9 cellular contexts compared by ENCODE assay signal in the genomic region with DNA sequence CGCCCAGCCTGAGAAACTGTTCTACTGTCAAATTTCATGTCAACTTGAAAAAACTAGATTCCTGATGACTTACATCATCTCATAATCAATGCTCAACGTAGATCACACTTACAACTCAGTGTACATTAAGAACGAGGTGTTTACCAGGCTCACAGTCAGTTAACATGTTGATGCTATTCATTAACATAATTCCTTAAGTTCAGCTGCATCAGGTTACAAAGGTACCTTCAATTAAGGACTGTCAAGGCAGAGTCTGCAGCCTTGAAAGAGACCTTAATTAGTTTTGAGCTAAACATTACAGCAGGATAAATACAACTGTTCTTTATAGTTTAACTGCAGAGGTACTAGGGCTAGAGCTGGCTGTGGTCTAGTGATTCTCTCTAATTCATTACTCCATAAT. TPM values are rescaled to one million over a fixed set of nuclear protein-coding genes. Genes with fewer than 3 reads are reported as not detected.
DNase-seq lines count a peak whose midpoint lies in the region; ATAC-seq, FAIRE-seq and TF ChIP-seq lines count a peak whose summit lies in the region.
"Had no signal": no experiment of that assay in that cellular context is flagged by ENCODE, and none has a peak within 500 bp of the region (broad histone marks: within the 10 kb centered on the region; RNA-seq: fewer than 3 reads in every experiment).

No MANE protein-coding gene starts in this region.

- FAIRE-seq in A549 (lab: Jason Lieb, UNC), result no peak
- no peak for FAIRE-seq in GM12878 (lab: Jason Lieb, UNC)
- FAIRE-seq: islet of Langerhans had no signal

- POLR2A ChIA-PET in A549 (lab: Yijun Ruan, JAX), result interaction anchor here (4.2 kb wide), 1 partner anchor 79 kb away, joined by 34 read pairs; no protein-coding TSS in a partner anchor
- POLR2A ChIA-PET in GM12878 (lab: Charles Lee), result interaction anchor here (1.0 to 1.5 kb wide), 7 partner anchors 8 to 87 kb away, joined by 3 to 6 read pairs (median 4); no protein-coding TSS in a partner anchor

- no peaks in the 10 kb centered on the region; the same call in none of the 2 replicates for H4K20me1 ChIP-seq in GM12878 (ENCODE audit: control insufficient read depth, insufficient read depth)

- H3K4me1 ChIP-seq in A549, result peaks cover 26% of the 10 kb centered on the region
- H3K4me1 ChIP-seq in GM12878 (ENCODE audit: control insufficient read depth, insufficient read depth, low read length), result peaks cover 9% of the 10 kb centered on the region; the same call in 1 of the 2 replicates
- H3K4me1 ChIP-seq in mononuclear cell (ENCODE audit: insufficient read depth, low read length), result peaks cover 55% of the 10 kb centered on the region

- in situ Hi-C loops in GM12878 (cut with MboI) (no loop called here), GM13977 (cut with MboI; ENCODE audit: low pct_unique_long_range_greater_than_20kb, low sequenced_read_pairs, unreplicated experiment) (no loop called here)

- intact Hi-C loops in GM12878 (cut with micrococcal nuclease; ENCODE audit: unreplicated experiment), result loop anchor here (2.0 to 5.0 kb wide), 2 partner anchors 28 to 128 kb away; no protein-coding TSS in a partner anchor

- H3K36me3 ChIP-seq in GM12878 (ENCODE audit: control insufficient read depth in 2 of 2, insufficient read depth in 2 of 2, low read length in 1 of 2), result peaks cover 2 to 17% of the 10 kb centered on the region in 2 experiments; a peak in 2 of 4 replicates

- TF ChIP-seq EP300 in A549 (IDR thresholded peaks at IDR 0.05) (no peak), GM12878 (IDR thresholded peaks at IDR 0.05; ENCODE audit: borderline replicate concordance in 1 of 2, control insufficient read depth in 1 of 2, low read depth in 2 of 2, low read length in 2 of 2) (no peak)

- H3K27ac ChIP-seq in A549 (peak overlapping the region; percentile 47 to 97; a peak in 3 of 6 replicates), GM12878 (ENCODE audit: control insufficient read depth, insufficient read depth) (no peak overlapping the region; the same call in 1 of the 2 replicates)

- H3K4me2 ChIP-seq in A549 (peak overlapping the region; percentile 97), GM12878 (ENCODE audit: control insufficient read depth, insufficient read depth) (peak overlapping the region; percentile 56)

- H2AFZ ChIP-seq in GM12878 (ENCODE audit: control insufficient read depth, low read depth, low read length), result no peak overlapping the region

- H3K27me3 ChIP-seq in GM12878 (replicated peaks in 1 of 2; ENCODE audit: control insufficient read depth in 2 of 2, insufficient read depth in 2 of 2, low read length in 1 of 2) (no peaks in the 10 kb centered on the region), mononuclear cell (ENCODE audit: insufficient read depth, low read length) (no peaks in the 10 kb centered on the region)

- CTCF ChIA-PET in A549 (lab: Yijun Ruan, JAX) (interaction anchor here (0.8 to 1.4 kb wide), 4 partner anchors 18 to 135 kb away, joined by 3 to 4 read pairs (median 3); partner anchors contain the start of gene LRRC37A3), GM12878 (lab: Yijun Ruan, JAX) (interaction anchor here (0.8 to 1.7 kb wide), 4 partner anchors 13 to 116 kb away, joined by 3 to 5 read pairs (median 3); no protein-coding TSS in a partner anchor)

- H3K79me2 ChIP-seq in GM12878 (ENCODE audit: control insufficient read depth, insufficient read depth, low read length), result peaks cover 66% of the 10 kb centered on the region

- no peak for ATAC-seq in A549
- no peak for ATAC-seq in GM12878

- TF ChIP-seq CTCF in A549 (IDR thresholded peaks at IDR 0.05), result no peak
- TF ChIP-seq CTCF in HFF-Myc (IDR thresholded peaks at IDR 0.05; ENCODE audit: low read depth, low read length, missing control alignments), result no peak
- no peak for TF ChIP-seq CTCF in GM12878 (IDR thresholded peaks at IDR 0.05 in 2 of 3, conservative IDR thresholded peaks at IDR 0.05 in 1 of 3; ENCODE audit: control insufficient read depth in 2 of 3, extremely low read depth in 1 of 3, insufficient read depth in 1 of 3, low read depth in 3 of 3, low read length in 3 of 3)
- TF ChIP-seq CTCF in GM13977 (IDR thresholded peaks at IDR 0.05; ENCODE audit: extremely low read depth, insufficient read depth, missing control alignments), result no peak

- TF ChIP-seq POLR2A in A549 (IDR thresholded peaks at IDR 0.05; ENCODE audit: low read length) (no peak), GM12878 (IDR thresholded peaks at IDR 0.05; ENCODE audit: low read depth, low read length) (no peak)

- DNase-seq in A549 (ENCODE audit: low read depth in 1 of 2, low spot score in 1 of 2) (no peak), HFF-Myc (ENCODE audit: extremely low read depth, low read depth) (no peak), GM12878 (ENCODE audit: low read depth, low spot score) (no peak), CD1c-positive myeloid dendritic cell (ENCODE audit: extremely low spot score) (no peak), GM13977 (ENCODE audit: low spot score) (no peak), inferior parietal cortex (ENCODE audit: extremely low spot score) (no peak)
- DNase-seq in activated effector memory CD4-positive, alpha-beta T cell treated with Interleukin-2 at 50 U/mL for 16 hours, result no peak

- peak overlapping the region; percentile 82 for H3K4me3 ChIP-seq in A549
- peak overlapping the region; percentile 84 for H3K4me3 ChIP-seq in HFF-Myc (replicated peaks; ENCODE audit: low read depth, low read length)
- peak overlapping the region; percentile 98 for H3K4me3 ChIP-seq in GM12878
- peak overlapping the region; percentile 18 for H3K4me3 ChIP-seq in mononuclear cell (ENCODE audit: low read length)

- RAD21 ChIA-PET in GM12878 (lab: Charles Lee; ENCODE audit: unreplicated experiment), result interaction anchor here (0.6 to 4.5 kb wide), 13 partner anchors 11 to 91 kb away, joined by 3 to 25 read pairs (median 3); no protein-coding TSS in a partner anchor

- no TSS peak for BruUV-seq in GM12878 (replicated peaks; lab: Mats Ljungman, UMichigan)

- SMC1A ChIA-PET in GM12878 (lab: Charles Lee; ENCODE audit: uncharacterized antibody, unreplicated experiment), result interaction anchor here (0.6 to 12.0 kb wide), 11 partner anchors 10 to 143 kb away, joined by 3 to 103 read pairs (median 7); no protein-coding TSS in a partner anchor

- H3K9me3 ChIP-seq in A549 (no peaks in the 10 kb centered on the region), GM12878 (replicated peaks; ENCODE audit: control insufficient read depth, insufficient read depth, low read length) (no peaks in the 10 kb centered on the region), mononuclear cell (ENCODE audit: low read depth, low read length) (no peaks in the 10 kb centered on the region)

- H3K9ac ChIP-seq in GM12878 (ENCODE audit: control insufficient read depth, insufficient read depth, low read length), result peak overlapping the region; percentile 96

- TF ChIP-seq RAD21 in A549 (conservative IDR thresholded peaks at IDR 0.05 in 1 of 2, IDR thresholded peaks at IDR 0.05 in 1 of 2), result no peak
- no peak for TF ChIP-seq RAD21 in GM12878 (IDR thresholded peaks at IDR 0.05; ENCODE audit: insufficient read depth, low read depth, low read length)

- WGBS in A549 (ENCODE audit: missing lambda C conversion rate), result 29% methylated on average over 3 of the region's 3 CpGs
- WGBS in GM12878 (ENCODE audit: insufficient coverage, insufficient replicate concordance, low lambda C conversion rate, missing lambda C conversion rate), result 1% methylated on average over 3 of the region's 3 CpGs

TF ChIP-seq in A549, 52 proteins besides CTCF, POLR2A, EP300 and RAD21:
- no peak for TF ChIP-seq ZNF302 (CRISPR knock-in tag; IDR thresholded peaks at IDR 0.05)
- no peak for TF ChIP-seq BHLHE40 (IDR thresholded peaks at IDR 0.05; ENCODE audit: low read depth, low read length)
- no peak for TF ChIP-seq RNF2 (IDR thresholded peaks at IDR 0.05; ENCODE audit: borderline replicate concordance, low read depth)
- no peak for TF ChIP-seq PHF8 (IDR thresholded peaks at IDR 0.05; ENCODE audit: borderline replicate concordance, low read depth)
- TF ChIP-seq ZC3H11A (IDR thresholded peaks at IDR 0.05), result no peak

RNA-seq across cellular contexts. Expression of gene GNA13, which starts 1.9 kb away (rescaled TPM):
- polyA plus RNA-seq in A549 (2011; rRNA removed), result 79.7 and 95.8 TPM in 2 replicates
- polyA plus RNA-seq in A549 (2012; cell fraction: cytosol; rRNA removed), result 15.5 and 18.3 TPM in 2 replicates
- polyA plus RNA-seq in A549 (2012; cell fraction: nucleus; rRNA removed), result 7.2 and 10.1 TPM in 2 replicates
- polyA plus RNA-seq in A549 (2017; fragmentation: RNase III; extraction: RNeasy Plus Mini Kit Qiagen cat#74134 plus additional on column Dnase treatment), result 32.5 to 34.4 TPM (median 33.1 TPM) in 3 replicates
- polyA minus RNA-seq in A549 (2011; rRNA and poly(A)+ RNA removed), result 50.0 and 51.2 TPM in 2 replicates
- total RNA-seq in GM12878 (2013; cell fraction: nucleolus; rRNA removed), result 62.4 and 63.0 TPM in 2 replicates
- 39.3 and 45.2 TPM in 2 replicates for total RNA-seq in GM12878 (2014; rRNA removed)
- 49.2 and 49.6 TPM in 2 replicates for total RNA-seq in GM12878 (2014; rRNA removed; fragmentation: Illumina TruSeq; extraction: Trizol)
- total RNA-seq in GM12878 (2021), result 40.5 and 43.5 TPM in 2 replicates
- polyA plus RNA-seq in GM12878 (2011; ENCODE audit: low read depth), result 20.1 TPM
- polyA plus RNA-seq in GM12878 (2011; rRNA removed), result 59.7 and 85.8 TPM in 2 replicates
- 21.1 and 27.1 TPM in 2 replicates for polyA plus RNA-seq in GM12878 (2011; cell fraction: cytosol; rRNA removed)
- 17.5 and 21.7 TPM in 2 replicates for polyA plus RNA-seq in GM12878 (2011; cell fraction: nucleus; rRNA removed)
- polyA plus RNA-seq in GM12878 (2012), result 30.6 and 42.6 TPM in 2 replicates
- 43.3 and 56.8 TPM in 2 replicates for polyA plus RNA-seq in GM12878 (2014; fragmentation: Illumina TruSeq; extraction: Trizol)
- polyA plus RNA-seq in GM12878 (2014; fragmentation: Nextera tagmentation; extraction: Ambion mirVana), result 10 to 100 TPM in 1 of 2 experiments, 1 to 10 TPM in 1; 9.8 to 10.9 TPM
- 22.7 and 26.4 TPM in 2 replicates for polyA plus RNA-seq in GM12878 (2014; rRNA removed)
- polyA plus RNA-seq in GM12878 (2016; fragmentation: Nextera tagmentation; extraction: Ambion mirVana), result 10 to 100 TPM; 31.4 to 33.6 TPM
- 62.3 and 96.0 TPM in 2 replicates for polyA minus RNA-seq in GM12878 (2011; rRNA and poly(A)+ RNA removed)
- polyA minus RNA-seq in GM12878 (2011; cell fraction: cytosol; rRNA and poly(A)+ RNA removed), result 26.6 and 28.0 TPM in 2 replicates
- polyA minus RNA-seq in GM12878 (2011; cell fraction: nucleus; rRNA and poly(A)+ RNA removed), result 15.1 and 23.2 TPM in 2 replicates
- total RNA-seq in mononuclear cell, result 245 TPM

Comparison
In these comparisons a context has a peak if more than half of its experiments do, and no peak if none do; other contexts are left out.
1. H3K4me3 ChIP-seq: peak in every context shown above with its lines; median percentile 98 in GM12878; 84 in HFF-Myc; 82 in A549; 18 in mononuclear cell.